Comparison of ENCODE assay signal across 10 cellular contexts in genomic region chr16:11677959-11678881, GRCh38. TPM values are rescaled to one million over a fixed set of nuclear protein-coding genes. Genes with fewer than 3 reads are reported as not detected.
DNase-seq lines count a peak whose midpoint lies in the region; ATAC-seq and TF ChIP-seq lines count a peak whose summit lies in the region.
"Had no signal": no experiment of that assay in that cellular context is flagged by ENCODE, and none has a peak within 500 bp of the region (broad histone marks: within the 10 kb centered on the region; RNA-seq: fewer than 3 reads in every experiment).

No MANE protein-coding gene starts in this region.

- H3K9ac ChIP-seq in neural progenitor cell = no peak overlapping the region

- 79% methylated on average over 18 of the region's 18 CpGs for WGBS in suprapubic skin

- peak overlapping the region; percentile 80 for H3K27ac Mint-ChIP-seq in activated T-cell treated with anti-CD3 and anti-CD28 coated beads, Interleukin-2, amount 50 U/mL, for 24 hours
- peak overlapping the region; percentile 83 for H3K27ac Mint-ChIP-seq in activated B cell treated with CpG ODN at 0.5 μM for 24 hours
- no peak overlapping the region for H3K27ac Mint-ChIP-seq in neural progenitor cell

- TF ChIP-seq CTCF in activated B cell treated with CpG ODN at 0.5 μM for 24 hours (IDR thresholded peaks at IDR 0.05) = no peak
- TF ChIP-seq CTCF in suprapubic skin (IDR thresholded peaks at IDR 0.05) = no peak
- no peak for TF ChIP-seq CTCF in neural progenitor cell (IDR thresholded peaks at IDR 0.05)

- intact Hi-C loops in activated B cell treated with CpG ODN at 0.5 μM for 24 hours (cut with micrococcal nuclease) = loop anchor here (1.0 to 10.0 kb wide), 2 partner anchors 9 to 803 kb away; partner anchors contain the start of gene CIITA

- ATAC-seq in activated B cell treated with CpG ODN at 0.5 μM for 24 hours (ENCODE audit: low read depth) = no peak
- ATAC-seq in HG02763 (IDR thresholded peaks at IDR 0.05; ENCODE audit: unreplicated experiment) = no peak

- H3F3A ChIP-seq in neural progenitor cell (ENCODE audit: low read depth) = peaks cover 7% of the 10 kb centered on the region

- peaks cover 86% of the 10 kb centered on the region for H3K4me1 Mint-ChIP-seq in activated T-cell treated with anti-CD3 and anti-CD28 coated beads, Interleukin-2, amount 50 U/mL, for 24 hours (ENCODE audit: low read depth)
- H3K4me1 Mint-ChIP-seq in activated B cell treated with CpG ODN at 0.5 μM for 24 hours (peaks cover 98% of the 10 kb centered on the region), neural progenitor cell (peaks cover 4% of the 10 kb centered on the region)

- no peak for TF ChIP-seq POLR2A in suprapubic skin (IDR thresholded peaks at IDR 0.05)

- no peaks in the 10 kb centered on the region for H3K9me3 Mint-ChIP-seq in activated T-cell treated with anti-CD3 and anti-CD28 coated beads, Interleukin-2, amount 50 U/mL, for 24 hours
- H3K9me3 Mint-ChIP-seq in activated B cell treated with CpG ODN at 0.5 μM for 24 hours (no peaks in the 10 kb centered on the region), neural progenitor cell (no peaks in the 10 kb centered on the region)

- H4K20me1 ChIP-seq in neural progenitor cell (ENCODE audit: low read depth) = peaks cover 68% of the 10 kb centered on the region

- POLR2A ChIA-PET in activated B cell treated with CpG ODN at 0.5 μM for 24 hours (lab: Charles Lee) = interaction anchor here (0.6 to 3.3 kb wide), 6 partner anchors 9 to 1376 kb away, joined by 3 to 19 read pairs (median 6); partner anchors contain the start of genes SNN and TXNDC11

- TF ChIP-seq EP300 in suprapubic skin (IDR thresholded peaks at IDR 0.05) = no peak

- H3K4me2 ChIP-seq in neural progenitor cell = no peak overlapping the region

- H3K4me1 ChIP-seq in suprapubic skin (peaks cover 68% of the 10 kb centered on the region), neural progenitor cell (no peaks in the 10 kb centered on the region)

- no peaks in the 10 kb centered on the region for H3K27me3 Mint-ChIP-seq in activated T-cell treated with anti-CD3 and anti-CD28 coated beads, Interleukin-2, amount 50 U/mL, for 24 hours
- H3K27me3 Mint-ChIP-seq in activated B cell treated with CpG ODN at 0.5 μM for 24 hours = no peaks in the 10 kb centered on the region
- peaks cover 5% of the 10 kb centered on the region for H3K27me3 Mint-ChIP-seq in neural progenitor cell (ENCODE audit: insufficient read depth, low read depth)

- H3K79me2 ChIP-seq in neural progenitor cell (ENCODE audit: low read depth) = peaks cover 24% of the 10 kb centered on the region

- H3K4me3 Mint-ChIP-seq in activated T-cell treated with anti-CD3 and anti-CD28 coated beads, Interleukin-2, amount 50 U/mL, for 24 hours = no peak overlapping the region
- H3K4me3 Mint-ChIP-seq in activated B cell treated with CpG ODN at 0.5 μM for 24 hours (peak overlapping the region; percentile 69), neural progenitor cell (no peak overlapping the region)

- H3K36me3 ChIP-seq in suprapubic skin (peaks cover 58% of the 10 kb centered on the region), neural progenitor cell (no peaks in the 10 kb centered on the region)

- H3K9me3 ChIP-seq in suprapubic skin (no peaks in the 10 kb centered on the region), neural progenitor cell (ENCODE audit: low read depth) (no peaks in the 10 kb centered on the region)

- H3K27me3 ChIP-seq in suprapubic skin (no peaks in the 10 kb centered on the region), neural progenitor cell (no peaks in the 10 kb centered on the region)

- H3K4me3 ChIP-seq in suprapubic skin = no peak overlapping the region
- no peak overlapping the region for H3K4me3 ChIP-seq in neural progenitor cell

- H3K27ac ChIP-seq in suprapubic skin = peak overlapping the region; percentile 30
- no peak overlapping the region for H3K27ac ChIP-seq in neural progenitor cell

- peaks cover 76% of the 10 kb centered on the region for H3K36me3 Mint-ChIP-seq in activated T-cell treated with anti-CD3 and anti-CD28 coated beads, Interleukin-2, amount 50 U/mL, for 24 hours (ENCODE audit: low read depth)
- H3K36me3 Mint-ChIP-seq in activated B cell treated with CpG ODN at 0.5 μM for 24 hours (ENCODE audit: low read depth) (peaks cover 74% of the 10 kb centered on the region), neural progenitor cell (peaks cover 16% of the 10 kb centered on the region)

- CTCF ChIA-PET in activated B cell treated with CpG ODN at 0.5 μM for 24 hours (lab: Charles Lee) = interaction anchor here (1.1 to 1.8 kb wide), 2 partner anchors 36 to 119 kb away, joined by 4 to 6 read pairs; partner anchors contain the start of gene ZC3H7A

- DNase-seq in activated T-cell treated with anti-CD3 and anti-CD28 coated beads, Interleukin-2, amount 50 U/mL, for 24 hours = no peak
- DNase-seq in activated T-cell treated with anti-CD3 and anti-CD28 coated beads for 4 hours = no peak
- no peak for DNase-seq in activated B cell treated with CpG ODN at 0.5 μM for 24 hours
- DNase-seq in kidney tubule cell (ENCODE audit: low spot score) = peak; percentile 78
- DNase-seq in suprapubic skin (ENCODE audit: low spot score in 2 of 2) = peak; percentile 42 to 78
- no peak for DNase-seq in neural progenitor cell (ENCODE audit: low spot score)
- DNase-seq in DMS153 treated with DMSO at 0.1 percent for 48 hours (lab: John Stamatoyannopoulos, UW; ENCODE audit: unreplicated experiment) = no peak
- DNase-seq: activated CD4-positive, alpha-beta T cell treated with anti-CD3 and anti-CD28 coated beads, Interleukin-2, amount 50 U/mL, for 1 hour; NCI-H524 treated with DMSO at 0.1 percent for 48 hours had no signal

- no peak overlapping the region for H2AFZ ChIP-seq in neural progenitor cell (replicated peaks)

RNA-seq across cellular contexts. Expression of gene SNN, which starts 10.0 kb away (rescaled TPM):
- total RNA-seq in activated B cell treated with CpG ODN at 0.5 μM for 24 hours (31.9 and 32.1 TPM in 2 replicates), suprapubic skin (10 to 100 TPM; 17.0 to 32.7 (median 24.6) TPM), neural progenitor cell (ENCODE audit: low replicate concordance) (48.7 and 84.2 TPM in 2 replicates)

Comparison
In these comparisons a context has a peak if more than half of its experiments do, and no peak if none do; other contexts are left out.
1. DNase-seq: peak in kidney tubule cell (single experiment) and suprapubic skin (2 of 2); none in activated T-cell treated with anti-CD3 and anti-CD28 coated beads, Interleukin-2, amount 50 U/mL, for 24 hours (single experiment), activated T-cell treated with anti-CD3 and anti-CD28 coated beads for 4 hours (single experiment), activated B cell treated with CpG ODN at 0.5 μM for 24 hours (single experiment), neural progenitor cell (single experiment) and DMS153 treated with DMSO at 0.1 percent for 48 hours (single experiment).